In the genomic region with DNA sequence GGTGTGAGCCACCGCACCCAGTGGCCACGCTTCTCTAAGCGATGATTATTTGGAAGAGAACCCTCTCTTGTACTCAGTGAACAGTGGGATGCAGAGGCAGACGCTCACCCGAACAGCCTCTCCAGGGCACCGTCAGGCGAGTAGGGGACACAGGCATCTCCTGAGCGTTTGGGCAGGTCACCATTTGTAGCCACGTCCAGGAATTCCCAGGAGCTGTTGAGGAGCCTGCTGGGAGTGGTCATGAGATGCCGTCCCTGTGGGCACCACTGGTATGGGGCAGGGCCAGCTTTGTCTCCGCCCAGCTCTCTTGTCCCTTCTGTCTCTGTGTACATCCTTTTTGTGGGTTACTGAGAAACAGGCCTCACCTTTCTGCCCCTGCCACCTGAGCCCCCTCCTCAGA, we compare ENCODE assay signal across 17 cellular contexts.
DNase-seq lines count a peak whose midpoint lies in the region; ATAC-seq and TF ChIP-seq lines count a peak whose summit lies in the region.
"Had no signal": no experiment of that assay in that cellular context is flagged by ENCODE, and none has a peak within 500 bp of the region (broad histone marks: within the 10 kb centered on the region; RNA-seq: fewer than 3 reads in every experiment).

No MANE protein-coding gene starts in this region.

- no peak overlapping the region for H3K23ac ChIP-seq in mesenchymal stem cell (ENCODE audit: low read length in 2 of 2)

- H2AK5ac ChIP-seq in mesenchymal stem cell (ENCODE audit: low read length, severe bottlenecking): no peak overlapping the region

- H3K79me1 ChIP-seq in mesenchymal stem cell (replicated peaks; ENCODE audit: low read length, poor library complexity, severe bottlenecking): no peaks in the 10 kb centered on the region

- H3K4ac ChIP-seq in mesenchymal stem cell (ENCODE audit: low read depth in 1 of 2, low read length in 2 of 2): peak overlapping the region in 1 of 2 experiments; percentile 14

- WGBS in GM23248 (ENCODE audit: low coverage in 1 of 2, low lambda C conversion rate in 2 of 2, missing lambda C conversion rate in 2 of 2), 2 experiments: 85 to 91% methylated on average over 11 of the region's 11 CpGs
- WGBS in mesenchymal stem cell: 97% methylated on average over 11 of the region's 11 CpGs

- no peak overlapping the region for H3K4me2 ChIP-seq in GM23248 (ENCODE audit: unreplicated experiment)
- no peak overlapping the region for H3K4me2 ChIP-seq in mesenchymal stem cell (ENCODE audit: low read length, poor library complexity, severe bottlenecking)
- no peak overlapping the region for H3K4me2 ChIP-seq in osteoblast (ENCODE audit: insufficient read depth, low read length)

- no peak overlapping the region for H2BK5ac ChIP-seq in mesenchymal stem cell (ENCODE audit: low read depth, low read length, poor library complexity, severe bottlenecking)

- in situ Hi-C loops in GM23248 (cut with MboI): no loop called here
- in situ Hi-C loops in KBM-7 (cut with MboI; ENCODE audit: low pct_unique_long_range_greater_than_20kb, low sequenced_read_pairs): no loop called here

- H3F3A ChIP-seq in GM23248 (ENCODE audit: insufficient read depth): peaks cover 29% of the 10 kb centered on the region

- H2BK15ac ChIP-seq in mesenchymal stem cell (ENCODE audit: low read depth, poor library complexity, severe bottlenecking): peak overlapping the region; percentile 70

- H3K18ac ChIP-seq in mesenchymal stem cell (ENCODE audit: low read depth in 1 of 2, low read length in 2 of 2): no peak overlapping the region

- peaks cover 54% of the 10 kb centered on the region for H3K4me1 ChIP-seq in GM23248 (ENCODE audit: insufficient read depth)
- peaks cover 37% of the 10 kb centered on the region for H3K4me1 ChIP-seq in RWPE2 (ENCODE audit: insufficient read depth, poor library complexity, severe bottlenecking)
- H3K4me1 ChIP-seq in mesenchymal stem cell (ENCODE audit: control insufficient read depth, insufficient read depth, low read depth, low read length): peaks cover 43% of the 10 kb centered on the region
- peaks cover 56% of the 10 kb centered on the region for H3K4me1 ChIP-seq in osteoblast (ENCODE audit: insufficient read depth, low read length)
- H3K4me1 ChIP-seq: BE2C, HAP-1 had no signal

- no peak overlapping the region for H3K4me3 ChIP-seq in GM23248
- H3K4me3 ChIP-seq in RWPE2 (ENCODE audit: severe bottlenecking): no peak overlapping the region
- no peak overlapping the region for H3K4me3 ChIP-seq in mesenchymal stem cell (ENCODE audit: insufficient read depth in 1 of 2, low read depth in 1 of 2, low read length in 2 of 2)
- H3K4me3 ChIP-seq in osteoblast (ENCODE audit: insufficient read depth, low read length): no peak overlapping the region
- H3K4me3 ChIP-seq: HAP-1 had no signal

- DNase-seq in GM23248 (no peak), RWPE2 (ENCODE audit: low spot score) (peak; percentile 42), mesenchymal stem cell (no peak), osteoblast (ENCODE audit: insufficient read length, low spot score, missing footprints) (peak; percentile 3), NCI-H2227 treated with DMSO at 0.1 percent for 48 hours (lab: John Stamatoyannopoulos, UW) (no peak), KBM-7 (no peak), pons (ENCODE audit: low spot score) (no peak)
- DNase-seq: ACHN; BE2C; CD8-positive, alpha-beta T cell; COR-L47; DMS153; DMS79 treated with DMSO at 0.1 percent for 48 hours; EL had no signal

- H4K20me1 ChIP-seq in GM23248 (ENCODE audit: insufficient read depth) (no peaks in the 10 kb centered on the region), osteoblast (ENCODE audit: insufficient read depth, low read length) (no peaks in the 10 kb centered on the region)

- no peaks in the 10 kb centered on the region for H3K9me2 ChIP-seq in GM23248 (ENCODE audit: insufficient read depth)

- H3K9me3 ChIP-seq in GM23248 (ENCODE audit: low read depth): no peaks in the 10 kb centered on the region
- H3K9me3 ChIP-seq in RWPE2 (ENCODE audit: severe bottlenecking): no peaks in the 10 kb centered on the region
- H3K9me3 ChIP-seq in mesenchymal stem cell (ENCODE audit: control insufficient read depth, low read length): no peaks in the 10 kb centered on the region
- H3K9me3 ChIP-seq in osteoblast (ENCODE audit: low read depth, low read length): no peaks in the 10 kb centered on the region
- H3K9me3 ChIP-seq: BE2C, HAP-1 had no signal

- H2BK120ac ChIP-seq in mesenchymal stem cell (ENCODE audit: low read depth, low read length): peak overlapping the region; percentile 42

- no peak overlapping the region for H4K8ac ChIP-seq in mesenchymal stem cell (ENCODE audit: low read length)

- TF ChIP-seq CTCF in RWPE2 (IDR thresholded peaks at IDR 0.05; ENCODE audit: poor library complexity, severe bottlenecking) (no peak), osteoblast (IDR thresholded peaks at IDR 0.05; ENCODE audit: extremely low read depth, low read depth, low read length) (no peak)

- H3K79me2 ChIP-seq in GM23248 (ENCODE audit: insufficient read depth): no peaks in the 10 kb centered on the region
- H3K79me2 ChIP-seq in osteoblast (ENCODE audit: insufficient read depth, low read length): no peaks in the 10 kb centered on the region

- H2AFZ ChIP-seq in GM23248: no peak overlapping the region
- H2AFZ ChIP-seq in mesenchymal stem cell (ENCODE audit: low read depth, low read length): no peak overlapping the region
- H2AFZ ChIP-seq in osteoblast (ENCODE audit: low read length): no peak overlapping the region

- peak overlapping the region; percentile 37 to 96 for H2BK12ac ChIP-seq in mesenchymal stem cell (ENCODE audit: low read length in 2 of 2)

- H3K14ac ChIP-seq in mesenchymal stem cell (ENCODE audit: low read length in 2 of 2): no peak overlapping the region

- H3K27me3 ChIP-seq in GM23248 (replicated peaks; ENCODE audit: insufficient read depth) (no peaks in the 10 kb centered on the region), RWPE2 (ENCODE audit: insufficient read depth, poor library complexity, severe bottlenecking) (no peaks in the 10 kb centered on the region), mesenchymal stem cell (ENCODE audit: control insufficient read depth in 1 of 2, insufficient read depth in 1 of 2, low read length in 2 of 2) (no peaks in the 10 kb centered on the region), osteoblast (ENCODE audit: insufficient read depth, low read length) (no peaks in the 10 kb centered on the region)
- H3K27me3 ChIP-seq: BE2C had no signal

- H3K9ac ChIP-seq in GM23248 (0 out of 2 replicates have a peak overlapping the region, but pooled peaks have one; percentile 5), mesenchymal stem cell (ENCODE audit: low read length) (no peak overlapping the region)

- peak overlapping the region; percentile 77 for H4K91ac ChIP-seq in mesenchymal stem cell (ENCODE audit: low read length)

- ATAC-seq in RWPE2 (ENCODE audit: low read depth): no peak
- ATAC-seq in HG03520 (IDR thresholded peaks at IDR 0.05; ENCODE audit: unreplicated experiment): no peak
- ATAC-seq: CD8-positive, alpha-beta T cell had no signal

- H3K36me3 ChIP-seq in GM23248 (ENCODE audit: low read depth) (no peaks in the 10 kb centered on the region), RWPE2 (ENCODE audit: low read depth) (no peaks in the 10 kb centered on the region), mesenchymal stem cell (ENCODE audit: control insufficient read depth in 1 of 2, insufficient read depth in 2 of 2, low read depth in 1 of 2, low read length in 2 of 2) (no peaks in the 10 kb centered on the region), osteoblast (ENCODE audit: insufficient read depth, low read length) (no peaks in the 10 kb centered on the region)
- H3K36me3 ChIP-seq: BE2C, HAP-1 had no signal

- H3K27ac ChIP-seq in GM23248 (no peak overlapping the region), RWPE2 (ENCODE audit: poor library complexity, severe bottlenecking) (no peak overlapping the region), mesenchymal stem cell (ENCODE audit: low read length, poor library complexity, severe bottlenecking) (no peak overlapping the region), osteoblast (ENCODE audit: low read depth, low read length) (no peak overlapping the region)
- H3K27ac ChIP-seq: C4-2B had no signal

Comparison
In these comparisons a context has a peak if more than half of its experiments do, and no peak if none do; other contexts are left out.
1. DNase-seq: peak in RWPE2 (single experiment) and osteoblast (single experiment); none in GM23248 (single experiment), mesenchymal stem cell (single experiment), NCI-H2227 treated with DMSO at 0.1 percent for 48 hours (single experiment), KBM-7 (single experiment) and pons (single experiment).